In genomic region chr13:75550159-75550567, GRCh38 we compare ENCODE assay signal across 8 cellular contexts. TPM values are rescaled to one million over a fixed set of nuclear protein-coding genes. Genes with fewer than 3 reads are reported as not detected.
DNase-seq lines count a peak whose midpoint lies in the region; ATAC-seq and TF ChIP-seq lines count a peak whose summit lies in the region.

No MANE protein-coding gene starts in this region.

- peaks cover 52% of the 10 kb centered on the region for H3K79me2 ChIP-seq in GM23248 (ENCODE audit: insufficient read depth)
- H3K79me2 ChIP-seq in Loucy (ENCODE audit: insufficient read depth, low read length), result peaks cover 49% of the 10 kb centered on the region
- peaks cover 29% of the 10 kb centered on the region for H3K79me2 ChIP-seq in neural progenitor cell (ENCODE audit: low read depth)

- H3K4me3 Mint-ChIP-seq in WTC11 (peak overlapping the region; percentile 96), neural progenitor cell (peak overlapping the region; percentile 95)

- no peaks in the 10 kb centered on the region for H3K9me3 Mint-ChIP-seq in WTC11
- no peaks in the 10 kb centered on the region for H3K9me3 Mint-ChIP-seq in neural progenitor cell

- H2AFZ ChIP-seq in GM23248, result peak overlapping the region; percentile 92
- peak overlapping the region; percentile 89 for H2AFZ ChIP-seq in Loucy (ENCODE audit: low read length)
- H2AFZ ChIP-seq in neural progenitor cell (replicated peaks), result peak overlapping the region; percentile 100

- no peaks in the 10 kb centered on the region; the same call in 1 of the 2 replicates for H3K36me3 ChIP-seq in GM23248 (ENCODE audit: low read depth)
- peaks cover 3% of the 10 kb centered on the region; the same call in 1 of the 2 replicates for H3K36me3 ChIP-seq in Loucy (ENCODE audit: insufficient read depth, low read length)
- no peaks in the 10 kb centered on the region for H3K36me3 ChIP-seq in neural progenitor cell

- DNase-seq in NCI-H187 treated with DMSO at 0.1 percent for 48 hours (lab: John Stamatoyannopoulos, UW) (peak; percentile 20), NCI-H187 (lab: John Stamatoyannopoulos, UW) (no peak), GM23248 (peak; percentile 91), WTC11 (ENCODE audit: low spot score) (no peak), neural progenitor cell (ENCODE audit: low spot score) (peak; percentile 10), NCI-H1930 (lab: John Stamatoyannopoulos, UW) (no peak)

- peak overlapping the region; percentile 90 for H3K4me3 ChIP-seq in GM23248
- H3K4me3 ChIP-seq in Loucy (ENCODE audit: low read length, poor library complexity, severe bottlenecking), result peak overlapping the region; percentile 95
- H3K4me3 ChIP-seq in neural progenitor cell, result peak overlapping the region; percentile 83

- H3K4me1 Mint-ChIP-seq in WTC11 (peaks cover 20% of the 10 kb centered on the region), neural progenitor cell (peaks cover 15% of the 10 kb centered on the region)

- peaks cover 17% of the 10 kb centered on the region for H3F3A ChIP-seq in GM23248 (ENCODE audit: insufficient read depth)
- no peaks in the 10 kb centered on the region for H3F3A ChIP-seq in Loucy (ENCODE audit: low read depth)
- peaks cover 3% of the 10 kb centered on the region for H3F3A ChIP-seq in neural progenitor cell (ENCODE audit: low read depth)

- no peaks in the 10 kb centered on the region for H4K20me1 ChIP-seq in GM23248 (ENCODE audit: insufficient read depth)
- H4K20me1 ChIP-seq in Loucy (ENCODE audit: insufficient read depth, low read length, poor library complexity, severe bottlenecking), result peaks cover 36% of the 10 kb centered on the region
- H4K20me1 ChIP-seq in neural progenitor cell (ENCODE audit: low read depth), result no peaks in the 10 kb centered on the region

- H3K9me2 ChIP-seq in GM23248 (ENCODE audit: insufficient read depth) (no peaks in the 10 kb centered on the region), Loucy (replicated peaks; ENCODE audit: low read depth, low read length) (no peaks in the 10 kb centered on the region)

- no peaks in the 10 kb centered on the region for H3K27me3 ChIP-seq in GM23248 (replicated peaks; ENCODE audit: insufficient read depth)
- no peaks in the 10 kb centered on the region for H3K27me3 ChIP-seq in Loucy (ENCODE audit: insufficient read depth, low read length, poor library complexity, severe bottlenecking)
- no peaks in the 10 kb centered on the region for H3K27me3 ChIP-seq in neural progenitor cell

- H3K36me3 Mint-ChIP-seq in WTC11 (peaks cover 9% of the 10 kb centered on the region), neural progenitor cell (peaks cover 5% of the 10 kb centered on the region)

- no peaks in the 10 kb centered on the region for H3K27me3 Mint-ChIP-seq in WTC11 (ENCODE audit: low read depth)
- no peaks in the 10 kb centered on the region for H3K27me3 Mint-ChIP-seq in neural progenitor cell (ENCODE audit: insufficient read depth, low read depth)

- H3K27ac Mint-ChIP-seq in WTC11, result peak overlapping the region; percentile 51
- peak overlapping the region; percentile 62 for H3K27ac Mint-ChIP-seq in neural progenitor cell

- H3K9ac ChIP-seq in GM23248, result peak overlapping the region; percentile 81
- peak overlapping the region; percentile 86 for H3K9ac ChIP-seq in Loucy (ENCODE audit: low read depth, low read length, poor library complexity, severe bottlenecking)
- no peak overlapping the region for H3K9ac ChIP-seq in neural progenitor cell

- ATAC-seq in WTC11 (peak; percentile 11), esophagus mucosa (peak; percentile 40)

- H3K4me1 ChIP-seq in GM23248 (ENCODE audit: insufficient read depth) (peaks cover 20% of the 10 kb centered on the region), Loucy (ENCODE audit: insufficient read depth, low read length, poor library complexity, severe bottlenecking) (peaks cover 65% of the 10 kb centered on the region), neural progenitor cell (peaks cover 11% of the 10 kb centered on the region)

- in situ Hi-C loops in GM23248 (cut with MboI), result loop anchor here (10.0 kb wide), 1 partner anchor 175 kb away; no protein-coding TSS in a partner anchor

- peak overlapping the region; percentile 85 for H3K4me2 ChIP-seq in GM23248 (ENCODE audit: unreplicated experiment)
- peak overlapping the region; percentile 84 for H3K4me2 ChIP-seq in Loucy (ENCODE audit: low read depth, low read length, poor library complexity, severe bottlenecking)
- H3K4me2 ChIP-seq in neural progenitor cell, result peak overlapping the region; percentile 82

- CTCF ChIA-PET in WTC11 (lab: Charles Lee), result interaction anchor here (0.6 to 2.1 kb wide), 3 partner anchors 68 to 118 kb away, joined by 4 to 15 read pairs (median 4); partner anchors contain the start of gene TBC1D4

- H3K9me3 ChIP-seq in GM23248 (ENCODE audit: low read depth) (no peaks in the 10 kb centered on the region), Loucy (ENCODE audit: insufficient read depth, low read depth, low read length) (no peaks in the 10 kb centered on the region), neural progenitor cell (ENCODE audit: low read depth) (no peaks in the 10 kb centered on the region)

- TF ChIP-seq CTCF in Loucy (conservative IDR thresholded peaks at IDR 0.05; ENCODE audit: low read length) (no peak), WTC11 (IDR thresholded peaks at IDR 0.05) (no peak), neural progenitor cell (IDR thresholded peaks at IDR 0.05) (no peak)

- POLR2A ChIA-PET in WTC11 (lab: Charles Lee), result no interaction called here

- WGBS in GM23248 (ENCODE audit: low coverage in 1 of 2, low lambda C conversion rate in 2 of 2, missing lambda C conversion rate in 2 of 2), 2 experiments, result 1 to 3% methylated on average over 10 of the region's 10 CpGs

- H3K27ac ChIP-seq in GM23248, result peak overlapping the region; percentile 79
- no peak overlapping the region for H3K27ac ChIP-seq in neural progenitor cell

TF ChIP-seq in WTC11, 78 proteins besides CTCF, POLR2A, EP300 and RAD21 (continues in another document):
- no peak for TF ChIP-seq TEAD4 (CRISPR knock-in tag; IDR thresholded peaks at IDR 0.05)
- TF ChIP-seq MYBL2 (CRISPR knock-in tag; IDR thresholded peaks at IDR 0.05), result no peak
- no peak for TF ChIP-seq ELF4 (CRISPR knock-in tag; IDR thresholded peaks at IDR 0.05; ENCODE audit: low read depth)
- TF ChIP-seq CBFB (CRISPR knock-in tag; IDR thresholded peaks at IDR 0.05; ENCODE audit: low read depth), result no peak
- TF ChIP-seq, protein P1, sequence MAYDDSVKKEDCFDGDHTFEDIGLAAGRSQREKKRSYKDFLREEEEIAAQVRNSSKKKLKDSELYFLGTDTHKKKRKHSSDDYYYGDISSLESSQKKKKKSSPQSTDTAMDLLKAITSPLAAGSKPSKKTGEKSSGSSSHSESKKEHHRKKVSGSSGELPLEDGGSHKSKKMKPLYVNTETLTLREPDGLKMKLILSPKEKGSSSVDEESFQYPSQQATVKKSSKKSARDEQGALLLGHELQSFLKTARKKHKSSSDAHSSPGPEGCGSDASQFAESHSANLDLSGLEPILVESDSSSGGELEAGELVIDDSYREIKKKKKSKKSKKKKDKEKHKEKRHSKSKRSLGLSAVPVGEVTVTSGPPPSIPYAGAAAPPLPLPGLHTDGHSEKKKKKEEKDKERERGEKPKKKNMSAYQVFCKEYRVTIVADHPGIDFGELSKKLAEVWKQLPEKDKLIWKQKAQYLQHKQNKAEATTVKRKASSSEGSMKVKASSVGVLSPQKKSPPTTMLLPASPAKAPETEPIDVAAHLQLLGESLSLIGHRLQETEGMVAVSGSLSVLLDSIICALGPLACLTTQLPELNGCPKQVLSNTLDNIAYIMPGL (CRISPR knock-in tag; IDR thresholded peaks at IDR 0.05), result no peak
- no peak for TF ChIP-seq TP53 (CRISPR knock-in tag; IDR thresholded peaks at IDR 0.05)
- TF ChIP-seq PRRX2 (CRISPR knock-in tag; IDR thresholded peaks at IDR 0.05), result no peak
- no peak for TF ChIP-seq ZNF396 (CRISPR knock-in tag; IDR thresholded peaks at IDR 0.05; ENCODE audit: borderline replicate concordance)
- no peak for TF ChIP-seq ZNF219 (CRISPR knock-in tag; IDR thresholded peaks at IDR 0.05; ENCODE audit: borderline replicate concordance)
- no peak for TF ChIP-seq ESRRA (CRISPR knock-in tag; IDR thresholded peaks at IDR 0.05; ENCODE audit: borderline replicate concordance)
- TF ChIP-seq, protein P2, sequence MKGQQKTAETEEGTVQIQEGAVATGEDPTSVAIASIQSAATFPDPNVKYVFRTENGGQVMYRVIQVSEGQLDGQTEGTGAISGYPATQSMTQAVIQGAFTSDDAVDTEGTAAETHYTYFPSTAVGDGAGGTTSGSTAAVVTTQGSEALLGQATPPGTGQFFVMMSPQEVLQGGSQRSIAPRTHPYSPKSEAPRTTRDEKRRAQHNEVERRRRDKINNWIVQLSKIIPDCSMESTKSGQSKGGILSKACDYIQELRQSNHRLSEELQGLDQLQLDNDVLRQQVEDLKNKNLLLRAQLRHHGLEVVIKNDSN (CRISPR knock-in tag; IDR thresholded peaks at IDR 0.05), result no peak

RNA-seq across cellular contexts. Expression of gene UCHL3, which starts 0.6 kb away (rescaled TPM):
- 42.8 and 46.7 TPM in 2 replicates for total RNA-seq in GM23248 (2014; rRNA removed; shearing (Covaris generic))
- polyA plus RNA-seq in GM23248 (2016; fragmentation: Nextera tagmentation; extraction: Ambion mirVana), result 116 and 118 TPM in 2 replicates
- total RNA-seq in WTC11 (2021) (41.6 to 46.9 TPM (median 43.1 TPM) in 3 replicates), esophagus mucosa (56.1 TPM), neural progenitor cell (ENCODE audit: low replicate concordance) (24.2 and 44.6 TPM in 2 replicates)

RNA-seq across cellular contexts. Expression of gene COMMD6, which starts 12.5 kb away (rescaled TPM):
- 79.3 and 100 TPM in 2 replicates for total RNA-seq in GM23248 (2014; rRNA removed; shearing (Covaris generic))
- 361 and 364 TPM in 2 replicates for polyA plus RNA-seq in GM23248 (2016; fragmentation: Nextera tagmentation; extraction: Ambion mirVana)
- total RNA-seq in WTC11 (2021), result 94.6 to 136 TPM (median 124 TPM) in 3 replicates
- total RNA-seq in esophagus mucosa, result 95.7 TPM
- total RNA-seq in neural progenitor cell (ENCODE audit: low replicate concordance), result 77.5 and 123 TPM in 2 replicates

Comparison
In these comparisons a context has a peak if more than half of its experiments do, and no peak if none do; other contexts are left out.
1. DNase-seq: peak in NCI-H187 treated with DMSO at 0.1 percent for 48 hours (single experiment), GM23248 (single experiment) and neural progenitor cell (single experiment); none in NCI-H187 (0 of 2), WTC11 (single experiment) and NCI-H1930 (0 of 2).
2. Peak in every context shown above with its lines, with median percentiles within 50 percentile points of each other: H2AFZ ChIP-seq, H3K4me2 ChIP-seq and H3K4me3 ChIP-seq.